27 cellular contexts compared by ENCODE assay signal in genomic region chr12:129069886-129070285, GRCh38.
"Had no signal": no experiment of that assay in that cellular context is flagged by ENCODE, and none has a peak within 500 bp of the region (broad histone marks: within the 10 kb centered on the region; RNA-seq: fewer than 3 reads in every experiment).

No MANE protein-coding gene starts in this region.

- H3K4me3 ChIP-seq: breast epithelium, hepatocyte, thyroid gland, upper lobe of right lung had no signal

- H3K4me1 ChIP-seq: breast epithelium, parathyroid adenoma, upper lobe of right lung had no signal

- H3K27me3 ChIP-seq: breast epithelium, hepatocyte, thyroid gland, upper lobe of right lung had no signal

- DNase-seq: activated CD4-positive, alpha-beta T cell treated with anti-CD3 and anti-CD28 coated beads for 1 hour; activated CD8-positive, alpha-beta memory T cell treated with anti-CD3 and anti-CD28 coated beads, Interleukin-2, amount 50 U/mL, for 48 hours; activated naive CD4-positive, alpha-beta T cell treated with anti-CD3 and anti-CD28 coated beads for 36 hours; activated naive CD8-positive, alpha-beta T cell treated with anti-CD3 and anti-CD28 coated beads, Interleukin-2, amount 10 ng/mL, durations not matched to agents 7 days and 5 days; activated T-cell treated with anti-CD3 and anti-CD28 coated beads, Interleukin-2, amount 50 U/mL, for 4 hours; amniotic stem cell; effector memory CD8-positive, alpha-beta T cell; foreskin melanocyte; glutamatergic neuron; nucleus accumbens; right cardiac atrium; stimulated activated CD4-positive, alpha-beta T cell treated with anti-CD3 and anti-CD28 coated beads, Interleukin-1b, Interleukin-23, amount 100 ng/mL, for 48 hours; substantia nigra; thyroid gland; upper lobe of right lung had no signal

- H3K9me3 ChIP-seq: breast epithelium, thyroid gland, upper lobe of right lung had no signal

- H3K4me2 ChIP-seq: hepatocyte had no signal

- H3K36me3 Mint-ChIP-seq: activated naive CD8-positive, alpha-beta T cell treated with anti-CD3 and anti-CD28 coated beads, Interleukin-2, amount 10 ng/mL, durations not matched to agents 7 days and 5 days; memory B cell had no signal

- H3K27ac ChIP-seq: breast epithelium, hepatocyte, parathyroid adenoma, thyroid gland, upper lobe of right lung had no signal

- H3K27me3 Mint-ChIP-seq: activated naive CD8-positive, alpha-beta T cell treated with anti-CD3 and anti-CD28 coated beads, Interleukin-2, amount 10 ng/mL, durations not matched to agents 7 days and 5 days; stimulated activated naive CD8-positive, alpha-beta T cell treated with anti-CD3 and anti-CD28 coated beads, Interleukin-15, Interleukin-2, amounts not matched to agents 100 ng/mL and 50 ng/mL, for 24 hours had no signal

- H3K79me2 ChIP-seq: hepatocyte, parathyroid adenoma had no signal

- H2AFZ ChIP-seq: hepatocyte, parathyroid adenoma had no signal

- ATAC-seq: activated T-cell treated with anti-CD3 and anti-CD28 coated beads, Interleukin-2, amount 50 U/mL, for 4 hours; effector memory CD8-positive, alpha-beta T cell; esophagus mucosa; right cardiac atrium; upper lobe of right lung had no signal

- H3K4me3 Mint-ChIP-seq: activated naive CD4-positive, alpha-beta T cell treated with anti-CD3 and anti-CD28 coated beads for 36 hours; activated naive CD8-positive, alpha-beta T cell treated with anti-CD3 and anti-CD28 coated beads, Interleukin-2, amount 10 ng/mL, durations not matched to agents 7 days and 5 days; activated T-cell treated with anti-CD3 and anti-CD28 coated beads, Interleukin-2, amount 50 U/mL, for 4 hours; central memory CD8-positive, alpha-beta T cell; effector memory CD8-positive, alpha-beta T cell; memory B cell; nephron; stimulated activated naive CD8-positive, alpha-beta T cell treated with anti-CD3 and anti-CD28 coated beads, Interleukin-15, Interleukin-2, amounts not matched to agents 100 ng/mL and 50 ng/mL, for 24 hours had no signal

- H3K27ac Mint-ChIP-seq: activated naive CD4-positive, alpha-beta T cell treated with anti-CD3 and anti-CD28 coated beads for 36 hours; activated naive CD8-positive, alpha-beta T cell treated with anti-CD3 and anti-CD28 coated beads, Interleukin-2, amount 10 ng/mL, durations not matched to agents 7 days and 5 days; activated T-helper 2 cell treated with anti-CD3 and anti-CD28 coated beads, Interferon-gamma antibody, Interleukin-2, Interleukin-4, amounts not matched to agents 10 μg/mL and 5 μg/mL and 100 μg/mL, durations not matched to agents 14 hours and 24 hours and 36 hours; effector memory CD8-positive, alpha-beta T cell; memory B cell; nephron; stimulated activated naive CD8-positive, alpha-beta T cell treated with anti-CD3 and anti-CD28 coated beads, Interleukin-15, Interleukin-2, amounts not matched to agents 100 ng/mL and 50 ng/mL, for 24 hours had no signal

- H3K4me1 Mint-ChIP-seq: activated naive CD8-positive, alpha-beta T cell treated with anti-CD3 and anti-CD28 coated beads, Interleukin-2, amount 10 ng/mL, durations not matched to agents 7 days and 5 days; central memory CD8-positive, alpha-beta T cell; memory B cell had no signal

- H3K36me3 ChIP-seq: breast epithelium, thyroid gland, upper lobe of right lung had no signal

- H3K9me3 Mint-ChIP-seq: central memory CD8-positive, alpha-beta T cell; effector memory CD8-positive, alpha-beta T cell; memory B cell; nephron had no signal

- FAIRE-seq: colon, endothelial cell of umbilical vein, TTC549 had no signal

- H3K9ac ChIP-seq: parathyroid adenoma had no signal
